In the genomic region with DNA sequence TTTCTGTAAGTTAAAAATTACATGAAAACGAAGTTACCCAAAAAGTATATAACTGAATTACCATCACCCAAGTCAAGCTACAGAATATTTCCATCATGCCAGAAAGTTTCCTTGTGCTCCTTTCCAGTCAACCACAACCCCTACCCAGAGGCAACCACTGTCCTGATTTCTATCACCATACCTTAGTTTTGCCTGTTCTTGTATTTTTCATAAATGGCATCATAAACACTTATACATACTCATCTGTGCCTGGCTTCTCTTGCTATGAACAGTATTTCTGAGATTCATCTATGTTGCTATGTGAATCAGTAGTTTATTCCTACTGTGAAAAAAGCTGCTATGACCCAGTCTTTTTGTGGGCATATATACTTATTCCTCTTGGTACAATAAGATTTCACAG, we compare ENCODE assay signal across 18 cellular contexts. TPM values are rescaled to one million over a fixed set of nuclear protein-coding genes. Genes with fewer than 3 reads are reported as not detected.
A peak's percentile ranks its signal among the peaks of the same experiment; 100 is the strongest.
DNase-seq lines count a peak whose midpoint lies in the region; ATAC-seq lines count a peak whose summit lies in the region.
"Had no signal": no experiment of that assay in that cellular context is flagged by ENCODE, and none has a peak within 500 bp of the region (broad histone marks: within the 10 kb centered on the region; RNA-seq: fewer than 3 reads in every experiment).

No MANE protein-coding gene starts in this region.

- no peak overlapping the region for H3K27ac ChIP-seq in CD4-positive, alpha-beta memory T cell (ENCODE audit: low read depth, low read length)
- H3K27ac ChIP-seq: cardiac muscle cell, KMS-11 had no signal

- peaks cover 58% of the 10 kb centered on the region for H3K4me1 Mint-ChIP-seq in activated CD4-positive, alpha-beta T cell treated with anti-CD3 and anti-CD28 coated beads for 36 hours
- H3K4me1 Mint-ChIP-seq in CD4-positive, alpha-beta memory T cell = peaks cover 47 to 68% (median 53%) of the 10 kb centered on the region in 4 donors
- peaks cover 64% of the 10 kb centered on the region for H3K4me1 Mint-ChIP-seq in activated naive CD8-positive, alpha-beta T cell (ENCODE audit: low read depth)
- peaks cover 23 to 70% (median 61%) of the 10 kb centered on the region in 4 donors for H3K4me1 Mint-ChIP-seq in naive thymus-derived CD8-positive, alpha-beta T cell

- no peaks in the 10 kb centered on the region for H3K36me3 ChIP-seq in CD4-positive, alpha-beta memory T cell (ENCODE audit: insufficient read depth, low read length)
- H3K36me3 ChIP-seq: cardiac muscle cell had no signal

- no peaks in the 10 kb centered on the region for H3K27me3 ChIP-seq in CD4-positive, alpha-beta memory T cell (ENCODE audit: insufficient read depth, low read length)
- H3K27me3 ChIP-seq: cardiac muscle cell, heart left ventricle had no signal

- peak; percentile 70 for DNase-seq in activated CD4-positive, alpha-beta T cell treated with anti-CD3 and anti-CD28 coated beads for 36 hours
- no peak for DNase-seq in activated CD4-positive, alpha-beta T cell treated with anti-CD3 and anti-CD28 coated beads, Interleukin-2, amount 50 U/mL, for 1 hour
- DNase-seq in CD4-positive, alpha-beta memory T cell = peak in 1 of 5 donors; percentile 45
- no peak for DNase-seq in naive thymus-derived CD8-positive, alpha-beta T cell
- DNase-seq in NCI-H187 (lab: John Stamatoyannopoulos, UW) (no peak), NCI-H1048 (lab: John Stamatoyannopoulos, UW) (no peak)
- DNase-seq: 8988T, heart left ventricle, immature natural killer cell, NCI-H1092 treated with DMSO at 0.1 percent for 48 hours, NCI-H2107, NCI-H524 had no signal

- peaks cover 2% of the 10 kb centered on the region for H3K9me3 Mint-ChIP-seq in activated CD4-positive, alpha-beta T cell treated with anti-CD3 and anti-CD28 coated beads for 36 hours (ENCODE audit: low read depth)
- no peaks in the 10 kb centered on the region for H3K9me3 Mint-ChIP-seq in CD4-positive, alpha-beta memory T cell
- no peaks in the 10 kb centered on the region for H3K9me3 Mint-ChIP-seq in activated naive CD8-positive, alpha-beta T cell (ENCODE audit: low read depth)
- no peaks in the 10 kb centered on the region for H3K9me3 Mint-ChIP-seq in naive thymus-derived CD8-positive, alpha-beta T cell
- H3K9me3 Mint-ChIP-seq: immature natural killer cell had no signal

- H3K4me3 ChIP-seq in CD4-positive, alpha-beta memory T cell (ENCODE audit: low read length in 2 of 2) = no peak overlapping the region
- H3K4me3 ChIP-seq: cardiac muscle cell, heart left ventricle had no signal

- POLR2A ChIA-PET in activated CD4-positive, alpha-beta T cell treated with anti-CD3 and anti-CD28 coated beads for 36 hours (lab: Charles Lee) = interaction anchor here (0.9 to 1.5 kb wide), 4 partner anchors 31 to 70 kb away, joined by 3 to 4 read pairs (median 4); no protein-coding TSS in a partner anchor
- POLR2A ChIA-PET in CD4-positive, alpha-beta memory T cell (lab: Charles Lee; ENCODE audit: partially characterized antibody) = interaction anchor here (1.1 to 7.2 kb wide), 6 partner anchors 8 to 50 kb away, joined by 3 to 56 read pairs (median 6); no protein-coding TSS in a partner anchor
- POLR2A ChIA-PET in naive thymus-derived CD8-positive, alpha-beta T cell (lab: Charles Lee) = interaction anchor here (0.5 to 1.5 kb wide), 6 partner anchors 8 to 67 kb away, joined by 3 to 8 read pairs (median 4); no protein-coding TSS in a partner anchor

- ATAC-seq in activated CD4-positive, alpha-beta T cell treated with anti-CD3 and anti-CD28 coated beads for 36 hours = peak; percentile 88
- peak in 1 of 2 donors; percentile 23 for ATAC-seq in naive thymus-derived CD8-positive, alpha-beta T cell
- ATAC-seq in HG02852 (IDR thresholded peaks at IDR 0.05; ENCODE audit: unreplicated experiment) = no peak
- ATAC-seq: heart left ventricle, sciatic nerve had no signal

- CTCF ChIA-PET in activated CD4-positive, alpha-beta T cell treated with anti-CD3 and anti-CD28 coated beads for 36 hours (lab: Charles Lee) = interaction anchor here (0.6 to 5.6 kb wide), 16 partner anchors 13 to 129 kb away, joined by 3 to 35 read pairs (median 5); a partner anchor contains a TSS
- CTCF ChIA-PET in CD4-positive, alpha-beta memory T cell (lab: Charles Lee; ENCODE audit: partially characterized antibody) = interaction anchor here (0.7 to 3.0 kb wide), 11 partner anchors 11 to 159 kb away, joined by 3 to 13 read pairs (median 5); a partner anchor contains a TSS

- intact Hi-C loops in activated CD4-positive, alpha-beta T cell treated with anti-CD3 and anti-CD28 coated beads for 36 hours (cut with DNase I, micrococcal nuclease) = loop anchor here (1.0 to 5.0 kb wide), 8 partner anchors 12 to 79 kb away; no protein-coding TSS in a partner anchor
- intact Hi-C loops in CD4-positive, alpha-beta memory T cell (cut with micrococcal nuclease) = loop anchor here (2.0 kb wide), 1 partner anchor 16 kb away; no protein-coding TSS in a partner anchor

- peak overlapping the region; percentile 21 for H3K4me3 Mint-ChIP-seq in activated CD4-positive, alpha-beta T cell treated with anti-CD3 and anti-CD28 coated beads for 36 hours
- peak overlapping the region in 7 of 8 donors; percentile 4 to 79 (median 57) for H3K4me3 Mint-ChIP-seq in CD4-positive, alpha-beta memory T cell
- peak overlapping the region; percentile 40 for H3K4me3 Mint-ChIP-seq in activated naive CD8-positive, alpha-beta T cell
- H3K4me3 Mint-ChIP-seq in naive thymus-derived CD8-positive, alpha-beta T cell = peak overlapping the region in 9 of 10 donors; percentile 3 to 62 (median 41)
- H3K4me3 Mint-ChIP-seq: immature natural killer cell had no signal

- H3K9me3 ChIP-seq in CD4-positive, alpha-beta memory T cell (ENCODE audit: control insufficient read depth in 1 of 2, low read length in 2 of 2) = no peaks in the 10 kb centered on the region
- H3K9me3 ChIP-seq: heart left ventricle had no signal

- peaks cover 93% of the 10 kb centered on the region for H3K4me1 ChIP-seq in CD4-positive, alpha-beta memory T cell (ENCODE audit: insufficient read depth, low read length)

- H3K27ac Mint-ChIP-seq in activated CD4-positive, alpha-beta T cell treated with anti-CD3 and anti-CD28 coated beads for 36 hours = peak overlapping the region; percentile 69
- peak overlapping the region in 6 of 7 donors; percentile 24 to 83 (median 60) for H3K27ac Mint-ChIP-seq in CD4-positive, alpha-beta memory T cell
- H3K27ac Mint-ChIP-seq in activated naive CD8-positive, alpha-beta T cell = peak overlapping the region; percentile 70
- H3K27ac Mint-ChIP-seq in naive thymus-derived CD8-positive, alpha-beta T cell = peak overlapping the region in 9 of 10 donors; percentile 26 to 94 (median 60)

- no peaks in the 10 kb centered on the region for H3K27me3 Mint-ChIP-seq in activated CD4-positive, alpha-beta T cell treated with anti-CD3 and anti-CD28 coated beads for 36 hours
- no peaks in the 10 kb centered on the region for H3K27me3 Mint-ChIP-seq in CD4-positive, alpha-beta memory T cell
- no peaks in the 10 kb centered on the region for H3K27me3 Mint-ChIP-seq in activated naive CD8-positive, alpha-beta T cell
- H3K27me3 Mint-ChIP-seq in naive thymus-derived CD8-positive, alpha-beta T cell = no peaks in the 10 kb centered on the region

- peaks cover 35% of the 10 kb centered on the region for H3K36me3 Mint-ChIP-seq in activated CD4-positive, alpha-beta T cell treated with anti-CD3 and anti-CD28 coated beads for 36 hours (ENCODE audit: low read depth)
- peaks cover 21 to 24% of the 10 kb centered on the region in 2 donors for H3K36me3 Mint-ChIP-seq in CD4-positive, alpha-beta memory T cell
- peaks cover 8% of the 10 kb centered on the region for H3K36me3 Mint-ChIP-seq in activated naive CD8-positive, alpha-beta T cell
- peaks cover 0 to 57% (median 22%) of the 10 kb centered on the region in 3 donors for H3K36me3 Mint-ChIP-seq in naive thymus-derived CD8-positive, alpha-beta T cell

RNA-seq across cellular contexts. Expression of a gene that starts 7.4 kb away (rescaled TPM):
- 100 to 1,000 TPM; 140 to 141 TPM for total RNA-seq in activated CD4-positive, alpha-beta T cell treated with anti-CD3 and anti-CD28 coated beads for 36 hours
- 10 to 100 TPM; 72.9 to 74.2 TPM for total RNA-seq in CD4-positive, alpha-beta memory T cell
- polyA plus RNA-seq in CD4-positive, alpha-beta memory T cell = 100 to 1,000 TPM in 1 of 2 donors, 10 to 100 TPM in 1; 94.2 to 233 TPM
- total RNA-seq in naive thymus-derived CD8-positive, alpha-beta T cell = 10 to 100 TPM; 75.4 to 79.1 TPM
- polyA plus RNA-seq in naive thymus-derived CD8-positive, alpha-beta T cell = 100 to 1,000 TPM; 108 to 297 (median 154) TPM

RNA-seq across cellular contexts. Expression of a gene that starts 55.5 kb away (rescaled TPM):
- total RNA-seq in activated CD4-positive, alpha-beta T cell treated with anti-CD3 and anti-CD28 coated beads for 36 hours = 1 to 10 TPM; 1.3 to 3.0 TPM
- 1 to 10 TPM in 1 of 2 experiments, under 1 TPM in 1; 0.69 to 1.3 TPM for total RNA-seq in CD4-positive, alpha-beta memory T cell
- polyA plus RNA-seq in CD4-positive, alpha-beta memory T cell = under 1 TPM in 1 of 2 donors, not detected in 1; 0.28 TPM
- total RNA-seq in naive thymus-derived CD8-positive, alpha-beta T cell = 1 to 10 TPM; 1.9 to 2.0 TPM
- polyA plus RNA-seq in naive thymus-derived CD8-positive, alpha-beta T cell = 1 to 10 TPM in 2 of 3 donors, under 1 TPM in 1; 0.30 to 1.3 (median 1.2) TPM
- total RNA-seq: HT-29 had no signal
